Comparison of ENCODE assay signal across 8 cellular contexts in genomic region chr15:90059208-90059985, GRCh38. TPM values are rescaled to one million over a fixed set of nuclear protein-coding genes. Genes with fewer than 3 reads are reported as not detected.
DNase-seq lines count a peak whose midpoint lies in the region; ATAC-seq and TF ChIP-seq lines count a peak whose summit lies in the region.

No MANE protein-coding gene starts in this region.

- H3K79me2 ChIP-seq in DOHH2 (ENCODE audit: control insufficient read depth, low read length) (peaks cover 68% of the 10 kb centered on the region), MM.1S (ENCODE audit: low read length) (peaks cover 64% of the 10 kb centered on the region)

- no peaks in the 10 kb centered on the region for H3K9me3 ChIP-seq in DOHH2 (ENCODE audit: control insufficient read depth, insufficient read depth, low read length)
- no peaks in the 10 kb centered on the region for H3K9me3 ChIP-seq in MM.1S (replicated peaks; ENCODE audit: insufficient read depth, low read length)
- H3K9me3 ChIP-seq in gastroesophageal sphincter: no peaks in the 10 kb centered on the region

- no peak for TF ChIP-seq EP300 in gastroesophageal sphincter (IDR thresholded peaks at IDR 0.05)

- peaks cover 5% of the 10 kb centered on the region for H3K36me3 ChIP-seq in DOHH2 (ENCODE audit: control insufficient read depth, low read length)
- H3K36me3 ChIP-seq in MM.1S (replicated peaks; ENCODE audit: insufficient read depth, low read length): no peaks in the 10 kb centered on the region
- H3K36me3 ChIP-seq in gastroesophageal sphincter: no peaks in the 10 kb centered on the region

- ATAC-seq in GM21723 (IDR thresholded peaks at IDR 0.05; ENCODE audit: unreplicated experiment): peak; percentile 87
- peak; percentile 53 for ATAC-seq in gastroesophageal sphincter

- no peaks in the 10 kb centered on the region for H4K20me1 ChIP-seq in DOHH2 (ENCODE audit: control insufficient read depth, insufficient read depth, low read depth, low read length)
- no peaks in the 10 kb centered on the region for H4K20me1 ChIP-seq in MM.1S (ENCODE audit: insufficient read depth, low read length)

- H3K27ac ChIP-seq in DOHH2 (ENCODE audit: low read depth, low read length) (peak overlapping the region; percentile 91), MM.1S (ENCODE audit: low read length) (peak overlapping the region; percentile 91), gastroesophageal sphincter (peak overlapping the region in 3 of 4 donors; percentile 48 to 56 (median 53))

- H3K4me1 ChIP-seq in DOHH2 (ENCODE audit: control insufficient read depth, low read length): peaks cover 72% of the 10 kb centered on the region
- peaks cover 28% of the 10 kb centered on the region for H3K4me1 ChIP-seq in MM.1S (ENCODE audit: low read length)
- peaks cover 0 to 61% (median 33%) of the 10 kb centered on the region in 3 donors for H3K4me1 ChIP-seq in gastroesophageal sphincter

- 66 to 77% methylated on average over 3 to 12 of the region's 21 CpGs for WGBS in gastroesophageal sphincter (ENCODE audit: low coverage in 1 of 2), 2 donors

- peaks cover 15% of the 10 kb centered on the region for H3F3A ChIP-seq in DOHH2 (ENCODE audit: control insufficient read depth, insufficient read depth)
- H3F3A ChIP-seq in MM.1S (ENCODE audit: insufficient read depth, low read length): peaks cover 25% of the 10 kb centered on the region

- no peak for TF ChIP-seq CTCF in DOHH2 (IDR thresholded peaks at IDR 0.05; ENCODE audit: low read depth, low read length, poor library complexity, severe bottlenecking)
- TF ChIP-seq CTCF in MM.1S (IDR thresholded peaks at IDR 0.05; ENCODE audit: low read length): no peak
- no peak for TF ChIP-seq CTCF in gastroesophageal sphincter (IDR thresholded peaks at IDR 0.05)

- no peak overlapping the region for H2AFZ ChIP-seq in MM.1S (ENCODE audit: low read length)

- no peaks in the 10 kb centered on the region for H3K27me3 ChIP-seq in DOHH2 (ENCODE audit: control insufficient read depth, low read length)
- H3K27me3 ChIP-seq in MM.1S (replicated peaks; ENCODE audit: insufficient read depth, low read length): no peaks in the 10 kb centered on the region
- no peaks in the 10 kb centered on the region for H3K27me3 ChIP-seq in gastroesophageal sphincter

- no peak for TF ChIP-seq POLR2A in gastroesophageal sphincter (IDR thresholded peaks at IDR 0.05)

- H3K9me2 ChIP-seq in DOHH2 (replicated peaks; ENCODE audit: control insufficient read depth, low read length): no peaks in the 10 kb centered on the region
- no peaks in the 10 kb centered on the region for H3K9me2 ChIP-seq in MM.1S (replicated peaks; ENCODE audit: insufficient read depth, low read length)

- DNase-seq in MM.1S: peak; percentile 96
- DNase-seq in activated CD8-positive, alpha-beta memory T cell treated with anti-CD3 and anti-CD28 coated beads for 4 hours (ENCODE audit: low read depth in 2 of 2): peak; percentile 29 to 36
- DNase-seq in putamen (ENCODE audit: low spot score): peak; percentile 48
- DNase-seq in NCI-H446 (lab: John Stamatoyannopoulos, UW): no peak
- DNase-seq in RKO (ENCODE audit: low spot score): no peak

- H3K9ac ChIP-seq in MM.1S (ENCODE audit: low read length): peak overlapping the region; percentile 61

- peak overlapping the region; percentile 61 for H3K4me3 ChIP-seq in DOHH2 (ENCODE audit: low read length)
- peak overlapping the region; percentile 27; the same call in 1 of the 2 replicates for H3K4me3 ChIP-seq in MM.1S (ENCODE audit: low read length)
- H3K4me3 ChIP-seq in gastroesophageal sphincter: no peak overlapping the region

- H3K4me2 ChIP-seq in DOHH2 (ENCODE audit: low read length): peak overlapping the region; percentile 82
- peak overlapping the region; percentile 81 for H3K4me2 ChIP-seq in MM.1S (ENCODE audit: low read depth, low read length)

RNA-seq across cellular contexts. Expression of gene IDH2, which starts 42.9 kb away (rescaled TPM):
- total RNA-seq in gastroesophageal sphincter: 100 to 1,000 TPM in 3 of 4 donors, 10 to 100 TPM in 1; 45.2 to 289 (median 132) TPM

RNA-seq across cellular contexts. Expression of gene ZNF710, which starts 58.3 kb away (rescaled TPM):
- 10 to 100 TPM in 3 of 4 donors, 1 to 10 TPM in 1; 7.3 to 13.2 (median 11.4) TPM for total RNA-seq in gastroesophageal sphincter

Comparison
In these comparisons a context has a peak if more than half of its experiments do, and no peak if none do; other contexts are left out.
1. H3K4me3 ChIP-seq: peak in DOHH2 (single experiment) and MM.1S (single experiment); none in gastroesophageal sphincter (0 of 2).
2. DNase-seq: peak in MM.1S (single experiment), activated CD8-positive, alpha-beta memory T cell treated with anti-CD3 and anti-CD28 coated beads for 4 hours (2 of 2) and putamen (single experiment); none in NCI-H446 (0 of 2) and RKO (single experiment).
3. Peak in every context shown above with its lines, with median percentiles within 50 percentile points of each other: H3K27ac ChIP-seq.